Comparison of ENCODE assay signal across 19 cellular contexts in the genomic region with DNA sequence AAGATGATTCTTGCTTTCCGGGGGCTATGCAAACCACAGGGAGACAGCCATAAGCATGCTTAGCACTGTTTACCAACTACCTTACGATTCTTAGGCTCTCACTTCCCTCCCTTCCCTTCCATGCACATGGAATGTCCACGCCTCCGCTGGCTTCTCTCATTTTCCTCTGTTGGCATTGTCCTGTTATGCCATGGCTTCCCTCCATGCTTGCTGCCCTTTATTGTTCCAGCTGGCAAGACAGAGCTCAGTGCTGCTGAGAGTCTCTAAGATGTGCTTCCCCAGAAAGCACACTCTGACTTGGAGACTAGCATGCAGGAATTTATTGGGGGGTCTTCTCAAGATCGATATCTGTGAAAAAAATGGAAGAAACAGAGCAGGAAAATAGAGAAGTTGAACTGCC.
DNase-seq lines count a peak whose midpoint lies in the region; ATAC-seq and TF ChIP-seq lines count a peak whose summit lies in the region.
"Had no signal": no experiment of that assay in that cellular context is flagged by ENCODE, and none has a peak within 500 bp of the region (broad histone marks: within the 10 kb centered on the region; RNA-seq: fewer than 3 reads in every experiment).

No MANE protein-coding gene starts in this region.

- TF ChIP-seq CTCF in neural cell (IDR thresholded peaks at IDR 0.05; ENCODE audit: poor library complexity, severe bottlenecking), result no peak

- no peak for ATAC-seq in HG03108 (IDR thresholded peaks at IDR 0.05; ENCODE audit: unreplicated experiment)
- no peak for ATAC-seq in HG03378 (IDR thresholded peaks at IDR 0.05; ENCODE audit: unreplicated experiment)

- H3K4me2 ChIP-seq in neural cell (ENCODE audit: low read length), result no peak overlapping the region
- H3K4me2 ChIP-seq: BLaER1 treated with 17β-estradiol and CSF1 and Interleukin-3, amounts not matched to agents 10 nM and 100 nM had no signal

- no peaks in the 10 kb centered on the region for H3K27me3 ChIP-seq in neural cell (ENCODE audit: insufficient read depth, low read depth, low read length)
- H3K27me3 ChIP-seq: BE2C; BLaER1 treated with 17β-estradiol and CSF1 and Interleukin-3, amounts not matched to agents 10 nM and 100 nM had no signal

- no peaks in the 10 kb centered on the region for H3K9me2 ChIP-seq in neural cell (ENCODE audit: insufficient read depth, low read length)

- H4K20me1 ChIP-seq in neural cell (ENCODE audit: insufficient read depth), result no peaks in the 10 kb centered on the region
- H4K20me1 ChIP-seq: BLaER1 treated with 17β-estradiol and CSF1 and Interleukin-3, amounts not matched to agents 10 nM and 100 nM had no signal

- H3K4me3 ChIP-seq in neural cell (ENCODE audit: low read length), result no peak overlapping the region
- H3K4me3 ChIP-seq: BLaER1 treated with 17β-estradiol and CSF1 and Interleukin-3, amounts not matched to agents 10 nM and 100 nM; GM23248 had no signal

- no peak overlapping the region for H3K9ac ChIP-seq in neural cell (ENCODE audit: low read length)
- H3K9ac ChIP-seq: BLaER1 treated with 17β-estradiol and CSF1 and Interleukin-3, amounts not matched to agents 10 nM and 100 nM; GM23248 had no signal

- H3K27ac ChIP-seq in neural cell (ENCODE audit: low read length), result peak overlapping the region; percentile 1
- H3K27ac ChIP-seq: 22Rv1; BLaER1 treated with 17β-estradiol and CSF1 and Interleukin-3, amounts not matched to agents 10 nM and 100 nM; GM23248 had no signal

- no peaks in the 10 kb centered on the region for H3K36me3 ChIP-seq in neural cell (ENCODE audit: insufficient read depth, low read length)
- H3K36me3 ChIP-seq: BE2C; BLaER1 treated with 17β-estradiol and CSF1 and Interleukin-3, amounts not matched to agents 10 nM and 100 nM had no signal

- no peak for TF ChIP-seq EP300 in neural cell (conservative IDR thresholded peaks at IDR 0.05; ENCODE audit: poor library complexity, severe bottlenecking)

- H3F3A ChIP-seq in neural cell (ENCODE audit: insufficient read depth, low read length, poor library complexity, severe bottlenecking), result no peaks in the 10 kb centered on the region

- H2AFZ ChIP-seq in neural cell (ENCODE audit: low read depth, low read length), result no peak overlapping the region
- H2AFZ ChIP-seq: GM23248 had no signal

- H3K79me2 ChIP-seq in neural cell (replicated peaks; ENCODE audit: insufficient read depth, low read length), result no peaks in the 10 kb centered on the region

- DNase-seq in NCI-H146 (lab: John Stamatoyannopoulos, UW) (peak; percentile 8), NCI-H146 treated with DMSO at 0.1 percent for 48 hours (lab: John Stamatoyannopoulos, UW; ENCODE audit: unreplicated experiment) (no peak), cerebellar cortex (ENCODE audit: low spot score) (peak; percentile 54), NCI-H226 (no peak), HT-29 (ENCODE audit: low spot score) (no peak)
- DNase-seq: ACHN; AML-193; BE2C; CD4-positive, alpha-beta T cell; CD8-positive, alpha-beta memory T cell; DMS 273 treated with DMSO at 0.1 percent for 48 hours; DMS79; GM23248; HCEC 1CT had no signal

- TF ChIP-seq RAD21 in neural cell (conservative IDR thresholded peaks at IDR 0.05), result no peak

- H3K9me3 ChIP-seq in neural cell (ENCODE audit: low read length), result no peaks in the 10 kb centered on the region
- H3K9me3 ChIP-seq: BE2C; BLaER1 treated with 17β-estradiol and CSF1 and Interleukin-3, amounts not matched to agents 10 nM and 100 nM had no signal

TF ChIP-seq in neural cell, 6 proteins besides CTCF, POLR2A, EP300 and RAD21:
- TF ChIP-seq TAF1 (IDR thresholded peaks at IDR 0.05; ENCODE audit: low read depth), result no peak
- no peak for TF ChIP-seq EZH2 (IDR thresholded peaks at IDR 0.05; ENCODE audit: borderline replicate concordance, insufficient read depth, low read length, poor library complexity, severe bottlenecking)
- TF ChIP-seq MXI1 (conservative IDR thresholded peaks at IDR 0.05; ENCODE audit: poor library complexity, severe bottlenecking), result no peak
- no peak for TF ChIP-seq POLR2AphosphoS5 (IDR thresholded peaks at IDR 0.05)

Comparison
In these comparisons a context has a peak if more than half of its experiments do, and no peak if none do; other contexts are left out.
1. DNase-seq: peak in NCI-H146 (single experiment) and cerebellar cortex (single experiment); none in NCI-H146 treated with DMSO at 0.1 percent for 48 hours (single experiment), NCI-H226 (single experiment) and HT-29 (single experiment).